ENCODE assay signal across 3 cellular contexts in genomic region chr6:32052626-32053025, GRCh38. TPM values are rescaled to one million over a fixed set of nuclear protein-coding genes. Genes with fewer than 3 reads are reported as not detected.
"Had no signal": no experiment of that assay in that cellular context is flagged by ENCODE, and none has a peak within 500 bp of the region (broad histone marks: within the 10 kb centered on the region; RNA-seq: fewer than 3 reads in every experiment).

No MANE protein-coding gene starts in this region.

RNA-seq across cellular contexts. Expression of gene CYP21A2, which starts 14.4 kb away (rescaled TPM):
- total RNA-seq: smooth muscle cell, urinary bladder had no signal
- polyA plus RNA-seq: naive thymus-derived CD8-positive, alpha-beta T cell; smooth muscle cell had no signal
